In genomic region chr5:134003064-134003956, GRCh38 we compare ENCODE assay signal across 8 cellular contexts. TPM values are rescaled to one million over a fixed set of nuclear protein-coding genes. Genes with fewer than 3 reads are reported as not detected.
DNase-seq lines count a peak whose midpoint lies in the region; ATAC-seq and TF ChIP-seq lines count a peak whose summit lies in the region.

No MANE protein-coding gene starts in this region.

- intact Hi-C loops in esophagus squamous epithelium (cut with DNase I) = no loop called here
- intact Hi-C loops in prostate gland (cut with DNase I) = no loop called here

- H3K27ac ChIP-seq in DND-41 (ENCODE audit: low read length) (peak overlapping the region; percentile 77), esophagus squamous epithelium (peak overlapping the region; percentile 96 to 100 (median 98)), prostate gland (peak overlapping the region; percentile 97 to 98)

- H3K4me3 ChIP-seq in DND-41 (ENCODE audit: low read depth in 1 of 2, low read length in 2 of 2) (peak overlapping the region; percentile 71 to 85), esophagus squamous epithelium (peak overlapping the region; percentile 72 to 100 (median 90)), prostate gland (peak overlapping the region; percentile 88 to 91)

- peaks cover 78% of the 10 kb centered on the region for H3K79me2 ChIP-seq in DND-41 (ENCODE audit: insufficient read depth, low read length)

- TF ChIP-seq POLR2A in esophagus squamous epithelium (IDR thresholded peaks at IDR 0.05) (no peak), prostate gland (IDR thresholded peaks at IDR 0.05) (no peak)

- peak overlapping the region; percentile 89 for H3K9ac ChIP-seq in DND-41 (ENCODE audit: low read depth, low read length)

- H3K27me3 ChIP-seq in DND-41 (ENCODE audit: insufficient read depth, low read length, poor library complexity) (no peaks in the 10 kb centered on the region), esophagus squamous epithelium (no peaks in the 10 kb centered on the region), prostate gland (replicated peaks; ENCODE audit: insufficient read depth) (no peaks in the 10 kb centered on the region)

- H3K36me3 ChIP-seq in DND-41 (ENCODE audit: insufficient read depth, low read length) (peaks cover 36% of the 10 kb centered on the region), esophagus squamous epithelium (peaks cover 0 to 24% (median 0%) of the 10 kb centered on the region in 3 donors), prostate gland (no peaks in the 10 kb centered on the region)

- peak; percentile 0; the same call in 1 of the 3 replicates for ATAC-seq in DND-41 (ENCODE audit: insufficient read depth, low read depth)
- ATAC-seq in HG02642 (IDR thresholded peaks at IDR 0.05; ENCODE audit: poor library complexity, unreplicated experiment) = peak; percentile 6

- WGBS in esophagus squamous epithelium, 2 donors = 11 to 19% methylated on average over 7 to 17 of the region's 18 CpGs
- WGBS in prostate gland = 12% methylated on average over 18 of the region's 18 CpGs

- H3K9me3 ChIP-seq in DND-41 (ENCODE audit: insufficient read depth, low read length, severe bottlenecking) = no peaks in the 10 kb centered on the region
- no peaks in the 10 kb centered on the region for H3K9me3 ChIP-seq in esophagus squamous epithelium
- H3K9me3 ChIP-seq in prostate gland = no peaks in the 10 kb centered on the region

- H3K4me1 ChIP-seq in DND-41 (ENCODE audit: insufficient read depth, low read length) = peaks cover 43% of the 10 kb centered on the region
- H3K4me1 ChIP-seq in esophagus squamous epithelium = peaks cover 25 to 66% (median 48%) of the 10 kb centered on the region in 3 donors
- peaks cover 17% of the 10 kb centered on the region for H3K4me1 ChIP-seq in prostate gland (replicated peaks)

- TF ChIP-seq CTCF in DND-41 (IDR thresholded peaks at IDR 0.05; ENCODE audit: borderline replicate concordance, extremely low read depth, low read length, poor library complexity, severe bottlenecking) (no peak), esophagus squamous epithelium (IDR thresholded peaks at IDR 0.05) (no peak), prostate gland (IDR thresholded peaks at IDR 0.05) (no peak)

- peak overlapping the region; percentile 86 for H3K4me2 ChIP-seq in DND-41 (ENCODE audit: insufficient read depth, low read length)

- peak overlapping the region; percentile 67 for H2AFZ ChIP-seq in DND-41 (ENCODE audit: low read depth, low read length)

- no peak for DNase-seq in DND-41
- DNase-seq in activated CD4-positive, alpha-beta T cell treated with anti-CD3 and anti-CD28 coated beads, Interleukin-2, amount 50 U/mL, for 24 hours (ENCODE audit: low read depth in 1 of 2, low spot score in 1 of 2) = peak; percentile 36
- DNase-seq in esophagus squamous epithelium (lab: John Stamatoyannopoulos, UW) = no peak
- no peak for DNase-seq in prostate gland (ENCODE audit: low spot score)
- no peak for DNase-seq in HuH-7.5 (ENCODE audit: low spot score)
- no peak for DNase-seq in NCI-H187 (lab: John Stamatoyannopoulos, UW)
- DNase-seq in cerebellar cortex (ENCODE audit: low spot score) = no peak

- H4K20me1 ChIP-seq in DND-41 (ENCODE audit: insufficient read depth, low read length) = peaks cover 47% of the 10 kb centered on the region

RNA-seq across cellular contexts. Expression of gene VDAC1, which starts 1.5 kb away (rescaled TPM):
- total RNA-seq in esophagus squamous epithelium (100 to 1,000 TPM; 151 to 220 (median 188) TPM), prostate gland (100 to 1,000 TPM; 142 to 143 TPM)

RNA-seq across cellular contexts. Expression of gene C5orf15, which starts 34.9 kb away (rescaled TPM):
- 10 to 100 TPM; 16.5 to 38.0 (median 22.0) TPM for total RNA-seq in esophagus squamous epithelium
- total RNA-seq in prostate gland = 10 to 100 TPM; 68.4 to 71.8 TPM

Comparison
In these comparisons a context has a peak if more than half of its experiments do, and no peak if none do; other contexts are left out.
1. DNase-seq: peak in activated CD4-positive, alpha-beta T cell treated with anti-CD3 and anti-CD28 coated beads, Interleukin-2, amount 50 U/mL, for 24 hours (2 of 2); none in DND-41 (single experiment), esophagus squamous epithelium (single experiment), prostate gland (single experiment), HuH-7.5 (single experiment), NCI-H187 (0 of 2) and cerebellar cortex (single experiment).
2. Peak in every context shown above with its lines, with median percentiles within 50 percentile points of each other: H3K27ac ChIP-seq and H3K4me3 ChIP-seq.